In genomic region chr5:31648326-31648725, GRCh38 we compare ENCODE assay signal across 23 cellular contexts. TPM values are rescaled to one million over a fixed set of nuclear protein-coding genes. Genes with fewer than 3 reads are reported as not detected.
DNase-seq lines count a peak whose midpoint lies in the region; ATAC-seq and TF ChIP-seq lines count a peak whose summit lies in the region.
"Had no signal": no experiment of that assay in that cellular context is flagged by ENCODE, and none has a peak within 500 bp of the region (broad histone marks: within the 10 kb centered on the region; RNA-seq: fewer than 3 reads in every experiment).

No MANE protein-coding gene starts in this region.

- DNase-seq in caudate nucleus (lab: John Stamatoyannopoulos, UW), result peak in 1 of 61 donors; percentile 17
- DNase-seq in glutamatergic neuron, result no peak
- no peak for DNase-seq in mucosa of descending colon
- DNase-seq: 8988T; ACHN; BE2C; C1 segment of cervical spinal cord; CD4-positive, alpha-beta memory T cell; CD4-positive, CD25-positive, alpha-beta regulatory T cell; CD8-positive, alpha-beta memory T cell; COR-L47; DMS 273 treated with DMSO at 0.1 percent for 48 hours; DMS153; DMS53; DMS79; DND-41; EL; GDM1 had no signal

- H3K9me3 ChIP-seq in HEK293 (ENCODE audit: control insufficient read depth, insufficient read depth, low read depth, low read length), result no peaks in the 10 kb centered on the region
- H3K9me3 ChIP-seq in mucosa of descending colon, result no peaks in the 10 kb centered on the region
- H3K9me3 ChIP-seq: BE2C, BLaER1 had no signal

- H3K4me3 ChIP-seq in HEK293 (ENCODE audit: low read depth, low read length), result no peak overlapping the region
- no peak overlapping the region for H3K4me3 ChIP-seq in mucosa of descending colon
- H3K4me3 ChIP-seq: BLaER1, GM12878 had no signal

- peaks cover 9% of the 10 kb centered on the region for H3K9me3 Mint-ChIP-seq in glutamatergic neuron (ENCODE audit: unreplicated experiment)
- H3K9me3 Mint-ChIP-seq in stimulated activated memory B cell treated with anti-CD40 and anti-IgM and Interleukin-4, amounts not matched to agents 10 μg/mL and 1 μg/mL and 100 μg/mL, for 72 hours, result no peaks in the 10 kb centered on the region
- H3K9me3 Mint-ChIP-seq: CD14-positive monocyte; CD4-positive, alpha-beta memory T cell; CD4-positive, CD25-positive, alpha-beta regulatory T cell had no signal

- peaks cover 37% of the 10 kb centered on the region for H3K4me1 Mint-ChIP-seq in glutamatergic neuron (ENCODE audit: low read depth, unreplicated experiment)
- H3K4me1 Mint-ChIP-seq in stimulated activated memory B cell treated with anti-CD40 and anti-IgM and Interleukin-4, amounts not matched to agents 10 μg/mL and 1 μg/mL and 100 μg/mL, for 72 hours, result no peaks in the 10 kb centered on the region
- H3K4me1 Mint-ChIP-seq: CD14-positive monocyte; CD4-positive, alpha-beta memory T cell; CD4-positive, CD25-positive, alpha-beta regulatory T cell; CD8-positive, alpha-beta memory T cell had no signal

- no peak for ATAC-seq in stimulated activated memory B cell treated with anti-CD40 and anti-IgM and Interleukin-4, amounts not matched to agents 10 μg/mL and 1 μg/mL and 100 μg/mL, for 72 hours
- ATAC-seq in mucosa of descending colon, result no peak
- ATAC-seq: GM12878 had no signal

- TF ChIP-seq CTCF in HEK293 (tag by site-specific recombination; IDR thresholded peaks at IDR 0.05) (no peak), glutamatergic neuron (IDR thresholded peaks at IDR 0.05; ENCODE audit: partially characterized antibody, unreplicated experiment) (no peak), mucosa of descending colon (IDR thresholded peaks at IDR 0.05) (no peak)

- H3K27me3 Mint-ChIP-seq in glutamatergic neuron (ENCODE audit: unreplicated experiment), result peaks cover 7% of the 10 kb centered on the region
- H3K27me3 Mint-ChIP-seq in stimulated activated memory B cell treated with anti-CD40 and anti-IgM and Interleukin-4, amounts not matched to agents 10 μg/mL and 1 μg/mL and 100 μg/mL, for 72 hours, result peaks cover 11% of the 10 kb centered on the region

- H3K27ac Mint-ChIP-seq in glutamatergic neuron (ENCODE audit: unreplicated experiment), result peak overlapping the region; percentile 31
- H3K27ac Mint-ChIP-seq in stimulated activated memory B cell treated with anti-CD40 and anti-IgM and Interleukin-4, amounts not matched to agents 10 μg/mL and 1 μg/mL and 100 μg/mL, for 72 hours, result no peak overlapping the region
- H3K27ac Mint-ChIP-seq: CD14-positive monocyte; CD4-positive, alpha-beta memory T cell; CD4-positive, CD25-positive, alpha-beta regulatory T cell had no signal

- POLR2A ChIA-PET in HEK293 (lab: Yijun Ruan, JAX), result no interaction called here

- H3K4me1 ChIP-seq in HEK293 (ENCODE audit: control insufficient read depth, insufficient read depth, low read length), result no peaks in the 10 kb centered on the region
- no peaks in the 10 kb centered on the region for H3K4me1 ChIP-seq in mucosa of descending colon (ENCODE audit: low read depth)
- H3K4me1 ChIP-seq: BE2C, BLaER1 had no signal

- H3K4me3 Mint-ChIP-seq in glutamatergic neuron (ENCODE audit: unreplicated experiment), result no peak overlapping the region
- H3K4me3 Mint-ChIP-seq in stimulated activated memory B cell treated with anti-CD40 and anti-IgM and Interleukin-4, amounts not matched to agents 10 μg/mL and 1 μg/mL and 100 μg/mL, for 72 hours, result no peak overlapping the region
- H3K4me3 Mint-ChIP-seq: CD14-positive monocyte; CD4-positive, alpha-beta memory T cell; CD4-positive, CD25-positive, alpha-beta regulatory T cell; CD8-positive, alpha-beta memory T cell had no signal

- H3K27ac ChIP-seq in HEK293 (ENCODE audit: extremely low read depth, low read depth, low read length), result no peak overlapping the region
- peak overlapping the region; percentile 73 for H3K27ac ChIP-seq in caudate nucleus (ENCODE audit: low read depth, low read length)
- H3K27ac ChIP-seq: BLaER1 had no signal

- no peaks in the 10 kb centered on the region for H3K36me3 ChIP-seq in HEK293 (ENCODE audit: control insufficient read depth in 2 of 2, insufficient read depth in 1 of 2, low read length in 2 of 2)
- H3K36me3 ChIP-seq in mucosa of descending colon (ENCODE audit: low read depth), result no peaks in the 10 kb centered on the region
- H3K36me3 ChIP-seq: BE2C, BLaER1 had no signal

- H3K36me3 Mint-ChIP-seq in glutamatergic neuron (ENCODE audit: unreplicated experiment), result peaks cover 9% of the 10 kb centered on the region
- H3K36me3 Mint-ChIP-seq in stimulated activated memory B cell treated with anti-CD40 and anti-IgM and Interleukin-4, amounts not matched to agents 10 μg/mL and 1 μg/mL and 100 μg/mL, for 72 hours, result no peaks in the 10 kb centered on the region
- H3K36me3 Mint-ChIP-seq: CD14-positive monocyte; CD4-positive, alpha-beta memory T cell; CD4-positive, CD25-positive, alpha-beta regulatory T cell; CD8-positive, alpha-beta memory T cell had no signal

- CTCF ChIA-PET in HEK293 (lab: Yijun Ruan, JAX), result no interaction called here

- intact Hi-C loops in mucosa of descending colon (cut with DNase I, micrococcal nuclease), result no loop called here

TF ChIP-seq in HEK293, 187 proteins besides CTCF, POLR2A, EP300 and RAD21:
- TF ChIP-seq EGR2 (tag by site-specific recombination; IDR thresholded peaks at IDR 0.05; ENCODE audit: low read depth), result peak; percentile 28; the same call in 1 of the 2 replicates
- no peak for TF ChIP-seq SP2 (tag by site-specific recombination; IDR thresholded peaks at IDR 0.05)
- TF ChIP-seq ZFHX2 (tag by site-specific recombination; conservative IDR thresholded peaks at IDR 0.05), result peak; percentile 28; the same call in 1 of the 2 replicates

RNA-seq across cellular contexts. Expression of gene PDZD2, which starts 9.4 kb away (rescaled TPM):
- 23.3 TPM for total RNA-seq in glutamatergic neuron (ENCODE audit: unreplicated experiment)
- 10 to 100 TPM in 1 of 3 donors, 1 to 10 TPM in 2; 1.8 to 10.1 (median 2.1) TPM for total RNA-seq in mucosa of descending colon
